Comparison of ENCODE assay signal across 8 cellular contexts in genomic region chr17:31858647-31859486, GRCh38. TPM values are rescaled to one million over a fixed set of nuclear protein-coding genes. Genes with fewer than 3 reads are reported as not detected.
DNase-seq lines count a peak whose midpoint lies in the region; ATAC-seq and TF ChIP-seq lines count a peak whose summit lies in the region.

COPRS (minus strand) TSS chr17:31859244; CDS start chr17:31859199, 45 bp downstream.

- H3K9ac ChIP-seq in ES-I3 (ENCODE audit: low read depth, low read length), result peak within 1 kb of the TSS; percentile 65

- WGBS in body of pancreas, 2 donors, result 0% methylated on average over 2 to 81 of the region's 100 CpGs
- WGBS in iPS DF 6.9 (ENCODE audit: insufficient coverage, insufficient read length), result no CpG with 5 or more reads among the region's 100 CpGs
- WGBS in sigmoid colon, 2 donors, result 1% methylated on average over 100 of the region's 100 CpGs

- ATAC-seq in HG02588 (IDR thresholded peaks at IDR 0.05; ENCODE audit: unreplicated experiment) (peak; percentile 70), body of pancreas (peak; percentile 94), GM21360 (IDR thresholded peaks at IDR 0.05; ENCODE audit: unreplicated experiment) (no peak)

- H3K27ac ChIP-seq in body of pancreas (peak within 1 kb of the TSS; percentile 76 to 89 (median 85)), iPS DF 6.9 (ENCODE audit: low read length) (no peak within 1 kb of the TSS), sigmoid colon (peak within 1 kb of the TSS; percentile 84 to 92 (median 89))

- H3K36me3 ChIP-seq in ES-I3 (ENCODE audit: insufficient read depth, low read length) (peaks cover 7% of the 10 kb centered on the region; the same call in 1 of the 2 replicates), body of pancreas (replicated peaks in 1 of 2; ENCODE audit: insufficient read depth in 1 of 2, low read depth in 2 of 2) (peaks cover 0 to 10% of the 10 kb centered on the region in 2 donors), iPS DF 6.9 (ENCODE audit: control insufficient read depth, insufficient read depth, low read length) (peaks cover 6% of the 10 kb centered on the region; the same call in 1 of the 2 replicates), sigmoid colon (peaks cover 0 to 41% (median 11%) of the 10 kb centered on the region in 4 donors)

- H3K27me3 ChIP-seq in body of pancreas (no peaks in the 10 kb centered on the region), iPS DF 6.9 (ENCODE audit: control insufficient read depth, insufficient read depth, low read length) (no peaks in the 10 kb centered on the region), sigmoid colon (no peaks in the 10 kb centered on the region)

- H3K9me3 ChIP-seq in ES-I3 (ENCODE audit: control insufficient read depth, insufficient read depth, low read length), result no peaks in the 10 kb centered on the region
- H3K9me3 ChIP-seq in body of pancreas, result no peaks in the 10 kb centered on the region
- no peaks in the 10 kb centered on the region for H3K9me3 ChIP-seq in iPS DF 6.9 (ENCODE audit: control insufficient read depth, insufficient read depth, low read length)
- no peaks in the 10 kb centered on the region for H3K9me3 ChIP-seq in sigmoid colon

- TF ChIP-seq POLR2A in body of pancreas (IDR thresholded peaks at IDR 0.05) (peak in 2 of 3 donors; percentile 27 to 28), sigmoid colon (IDR thresholded peaks at IDR 0.05) (no peak)

- H3K4me1 ChIP-seq in ES-I3 (ENCODE audit: insufficient read depth, low read length), result no peaks in the 10 kb centered on the region
- H3K4me1 ChIP-seq in body of pancreas, result peaks cover 20% of the 10 kb centered on the region
- no peaks in the 10 kb centered on the region for H3K4me1 ChIP-seq in iPS DF 6.9 (ENCODE audit: control insufficient read depth, insufficient read depth, low read length)
- H3K4me1 ChIP-seq in sigmoid colon, result peaks cover 0 to 38% (median 35%) of the 10 kb centered on the region in 4 donors

- DNase-seq in NCI-H2029 (lab: John Stamatoyannopoulos, UW) (peak; percentile 51), UCSD-AML1 (lab: John Stamatoyannopoulos, UW; ENCODE audit: unreplicated experiment) (peak; percentile 83), body of pancreas (peak; percentile 91 to 94 (median 93)), iPS DF 6.9 (ENCODE audit: low read depth, low spot score) (peak; percentile 37), sigmoid colon (peak; percentile 96)

- no peak for TF ChIP-seq EP300 in sigmoid colon (IDR thresholded peaks at IDR 0.05)

- H3K4me3 ChIP-seq in body of pancreas (peak within 1 kb of the TSS in 1 of 2 donors; percentile 38), iPS DF 6.9 (ENCODE audit: low read length) (peak within 1 kb of the TSS; percentile 81), sigmoid colon (peak within 1 kb of the TSS; percentile 65 to 89 (median 77))

- TF ChIP-seq CTCF in body of pancreas (IDR thresholded peaks at IDR 0.05), result peak in 3 of 7 experiments; percentile 5 to 32 (median 10)
- TF ChIP-seq CTCF in sigmoid colon (IDR thresholded peaks at IDR 0.05), result no peak

- intact Hi-C loops in body of pancreas (cut with DNase I), result no loop called here
- intact Hi-C loops in sigmoid colon (cut with DNase I), result loop anchor here (1.0 to 5.0 kb wide), 2 partner anchors 43 to 422 kb away; partner anchors contain the start of gene UTP6

RNA-seq across cellular contexts. Expression of gene COPRS, which starts in this region (rescaled TPM):
- total RNA-seq in body of pancreas (10 to 100 TPM; 72.2 to 83.8 TPM), sigmoid colon (100 to 1,000 TPM; 135 to 216 (median 170) TPM)
- polyA plus RNA-seq in sigmoid colon, result 10 to 100 TPM; 29.4 to 47.4 (median 31.7) TPM

Comparison
In these comparisons a context has a peak if more than half of its experiments do, and no peak if none do; other contexts are left out.
1. DNase-seq: peak in every context shown above with its lines; median percentile 96 in sigmoid colon; 93 in body of pancreas; 83 in UCSD-AML1; 51 in NCI-H2029; 37 in iPS DF 6.9.
2. POLR2A ChIP-seq: peak in body of pancreas (2 of 3); none in sigmoid colon (0 of 2).